ENCODE assay signal across 1 cellular context in the genomic region with DNA sequence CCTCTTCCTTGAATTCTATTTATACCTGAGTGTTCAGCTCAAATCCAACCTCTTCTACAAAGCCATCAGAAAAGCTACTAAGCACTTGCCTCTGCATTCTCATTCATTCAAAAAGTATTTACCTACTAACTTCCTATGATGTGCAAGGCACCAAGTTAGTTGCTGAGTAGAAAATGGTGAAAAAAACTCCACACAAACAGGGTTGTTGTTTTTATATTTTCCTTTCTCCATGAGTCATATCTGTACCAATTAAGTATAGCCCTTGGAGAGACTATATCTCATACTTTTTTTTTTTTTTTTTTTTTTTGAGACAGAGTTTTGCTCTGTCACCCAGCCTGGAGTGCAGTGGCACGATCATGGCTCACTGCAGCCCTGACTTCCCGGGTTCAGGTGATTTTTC.
TF ChIP-seq lines count a peak whose summit lies in the region.

No MANE protein-coding gene starts in this region.

TF ChIP-seq in HCT116, 20 proteins besides CTCF, POLR2A, EP300 and RAD21 (continued from another document):
- TF ChIP-seq SP1 (IDR thresholded peaks at IDR 0.05; ENCODE audit: low read depth) (no peak), EGR1 (IDR thresholded peaks at IDR 0.05; ENCODE audit: low read depth) (no peak), JUND (IDR thresholded peaks at IDR 0.05) (no peak), EZH2 (IDR thresholded peaks at IDR 0.05) (no peak), FOSL1 (IDR thresholded peaks at IDR 0.05; ENCODE audit: low read depth) (no peak), POLR2AphosphoS5 (IDR thresholded peaks at IDR 0.05; ENCODE audit: low read depth, low read length) (no peak), ZNF274 (IDR thresholded peaks at IDR 0.05; ENCODE audit: low read depth, low read length) (no peak), CBX3 (IDR thresholded peaks at IDR 0.05; ENCODE audit: low read depth) (no peak), SRF (IDR thresholded peaks at IDR 0.05; ENCODE audit: low read depth) (no peak), ZFX (IDR thresholded peaks at IDR 0.05) (no peak), ELF1 (IDR thresholded peaks at IDR 0.05; ENCODE audit: borderline replicate concordance, low read depth) (no peak)
- TF ChIP-seq, protein P1, sequence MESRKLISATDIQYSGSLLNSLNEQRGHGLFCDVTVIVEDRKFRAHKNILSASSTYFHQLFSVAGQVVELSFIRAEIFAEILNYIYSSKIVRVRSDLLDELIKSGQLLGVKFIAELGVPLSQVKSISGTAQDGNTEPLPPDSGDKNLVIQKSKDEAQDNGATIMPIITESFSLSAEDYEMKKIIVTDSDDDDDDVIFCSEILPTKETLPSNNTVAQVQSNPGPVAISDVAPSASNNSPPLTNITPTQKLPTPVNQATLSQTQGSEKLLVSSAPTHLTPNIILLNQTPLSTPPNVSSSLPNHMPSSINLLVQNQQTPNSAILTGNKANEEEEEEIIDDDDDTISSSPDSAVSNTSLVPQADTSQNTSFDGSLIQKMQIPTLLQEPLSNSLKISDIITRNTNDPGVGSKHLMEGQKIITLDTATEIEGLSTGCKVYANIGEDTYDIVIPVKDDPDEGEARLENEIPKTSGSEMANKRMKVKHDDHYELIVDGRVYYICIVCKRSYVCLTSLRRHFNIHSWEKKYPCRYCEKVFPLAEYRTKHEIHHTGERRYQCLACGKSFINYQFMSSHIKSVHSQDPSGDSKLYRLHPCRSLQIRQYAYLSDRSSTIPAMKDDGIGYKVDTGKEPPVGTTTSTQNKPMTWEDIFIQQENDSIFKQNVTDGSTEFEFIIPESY (IDR thresholded peaks at IDR 0.05; ENCODE audit: extremely low read depth, insufficient replicate concordance, low read length): no peak
